ENCODE assay signal across 18 cellular contexts in genomic region chr5:135566422-135567416, GRCh38. TPM values are rescaled to one million over a fixed set of nuclear protein-coding genes. Genes with fewer than 3 reads are reported as not detected.
DNase-seq lines count a peak whose midpoint lies in the region; ATAC-seq and TF ChIP-seq lines count a peak whose summit lies in the region.
"Had no signal": no experiment of that assay in that cellular context is flagged by ENCODE, and none has a peak within 500 bp of the region (broad histone marks: within the 10 kb centered on the region; RNA-seq: fewer than 3 reads in every experiment).

No MANE protein-coding gene starts in this region.

- H3K14ac ChIP-seq in IMR-90 (replicated peaks; ENCODE audit: low read depth, low read length), result no peak overlapping the region

- no peak overlapping the region for H2AK9ac ChIP-seq in IMR-90 (replicated peaks; ENCODE audit: low read depth, low read length, poor library complexity)

- H3K4ac ChIP-seq in IMR-90 (ENCODE audit: low read depth, low read length), result no peak overlapping the region

- H2AFZ ChIP-seq in IMR-90 (replicated peaks; ENCODE audit: low read length, poor library complexity), result peak overlapping the region; percentile 24
- H2AFZ ChIP-seq: hepatocyte had no signal

- H2BK5ac ChIP-seq in IMR-90 (ENCODE audit: low read depth, low read length, poor library complexity, severe bottlenecking), result no peak overlapping the region

- no peak overlapping the region for H3K23ac ChIP-seq in IMR-90 (ENCODE audit: low read depth, low read length)

- no peak overlapping the region for H2AK5ac ChIP-seq in IMR-90 (ENCODE audit: low read depth, low read length)

- in situ Hi-C loops in IMR-90 (cut with MboI; ENCODE audit: low sequenced_read_pairs), result loop anchor here (10.0 to 25.0 kb wide), 2 partner anchors 268 to 646 kb away; partner anchors contain the start of gene SLC25A48

- no peak overlapping the region for H2BK20ac ChIP-seq in IMR-90 (ENCODE audit: low read depth, low read length)

- H3K4me2 ChIP-seq in IMR-90 (ENCODE audit: low read depth, low read length), result no peak overlapping the region
- H3K4me2 ChIP-seq: hepatocyte had no signal

- no peaks in the 10 kb centered on the region for H3K9me1 ChIP-seq in IMR-90 (ENCODE audit: insufficient read depth, low read length)

- H3K4me3 ChIP-seq in IMR-90 (ENCODE audit: insufficient read depth, low read depth, low read length) (no peak overlapping the region), WERI-Rb-1 (ENCODE audit: low read depth, low read length) (no peak overlapping the region), aorta (ENCODE audit: low read length in 2 of 2) (no peak overlapping the region)
- H3K4me3 ChIP-seq: hepatocyte, uterus had no signal

- ATAC-seq in IMR-90 (ENCODE audit: low read depth) (no peak), HG02642 (IDR thresholded peaks at IDR 0.05; ENCODE audit: poor library complexity, unreplicated experiment) (no peak), aorta (ENCODE audit: low FRiP score) (no peak)

- H2BK120ac ChIP-seq in IMR-90 (ENCODE audit: low read depth, low read length), result no peak overlapping the region

- H3K4me1 ChIP-seq in IMR-90 (ENCODE audit: control insufficient read depth, insufficient read depth, low read length) (no peaks in the 10 kb centered on the region), aorta (ENCODE audit: control insufficient read depth in 1 of 2, insufficient read depth in 2 of 2, low read length in 2 of 2) (no peaks in the 10 kb centered on the region)
- H3K4me1 ChIP-seq: uterus had no signal

- H3K4me1 Mint-ChIP-seq in CD14-positive monocyte (peaks cover 2% of the 10 kb centered on the region), nephron (peaks cover 64% of the 10 kb centered on the region)

- no TSS peak for BruUV-seq in IMR-90 (replicated peaks; lab: Mats Ljungman, UMichigan)

- dilution Hi-C loops in IMR-90 (cut with HindIII; ENCODE audit: low sequenced_read_pairs, unreplicated experiment), result loop anchor here (25.0 kb wide), 1 partner anchor 104 kb away; the partner anchor contains the start of gene TIFAB

- no peaks in the 10 kb centered on the region for H3K79me1 ChIP-seq in IMR-90 (ENCODE audit: low read depth in 1 of 2, low read length in 2 of 2)

- no peak overlapping the region for H4K5ac ChIP-seq in IMR-90 (ENCODE audit: low read depth, low read length)

- no peak overlapping the region for H3K27ac Mint-ChIP-seq in CD14-positive monocyte
- peak overlapping the region; percentile 34 to 81 (median 47) for H3K27ac Mint-ChIP-seq in nephron
- H3K27ac Mint-ChIP-seq: activated CD4-positive, alpha-beta T cell treated with anti-CD3 and anti-CD28 coated beads, Interleukin-2, amount 10 ng/mL, durations not matched to agents 7 days and 5 days; CD4-positive, alpha-beta memory T cell; dendritic cell treated with granulocyte-macrophage colony-stimulating factor and Interleukin-4, amounts not matched to agents 40 ng/mL and 50 ng/mL, for 4 days; natural killer cell; progenitor cell of endocrine pancreas; T-cell had no signal

- H3K9me3 Mint-ChIP-seq in CD14-positive monocyte, result no peaks in the 10 kb centered on the region
- no peaks in the 10 kb centered on the region for H3K9me3 Mint-ChIP-seq in nephron
- H3K9me3 Mint-ChIP-seq: activated CD4-positive, alpha-beta T cell treated with anti-CD3 and anti-CD28 coated beads, Interleukin-2, amount 10 ng/mL, durations not matched to agents 7 days and 5 days; CD4-positive, alpha-beta memory T cell; dendritic cell treated with granulocyte-macrophage colony-stimulating factor and Interleukin-4, amounts not matched to agents 40 ng/mL and 50 ng/mL, for 4 days; natural killer cell; T-cell had no signal

- DNase-seq in CD14-positive monocyte (ENCODE audit: low spot score) (no peak), IMR-90 (no peak), WERI-Rb-1 (peak; percentile 34), amniotic stem cell (lab: John Stamatoyannopoulos, UW) (no peak), aorta (no peak), NCI-H226 (no peak)

- H4K91ac ChIP-seq in IMR-90 (ENCODE audit: insufficient read depth, low read depth, low read length), result no peak overlapping the region

- no peak for TF ChIP-seq POLR2A in IMR-90 (IDR thresholded peaks at IDR 0.05; ENCODE audit: low read depth, low read length)

- H4K20me1 ChIP-seq in IMR-90 (ENCODE audit: insufficient read depth, low read length), result no peaks in the 10 kb centered on the region

- H3K9me3 ChIP-seq in IMR-90 (ENCODE audit: control insufficient read depth, insufficient read depth, low read length) (no peaks in the 10 kb centered on the region), WERI-Rb-1 (ENCODE audit: severe bottlenecking) (no peaks in the 10 kb centered on the region), aorta (ENCODE audit: control insufficient read depth, low read length) (no peaks in the 10 kb centered on the region)
- H3K9me3 ChIP-seq: uterus had no signal

- CTCF ChIA-PET in IMR-90 (lab: Yijun Ruan, JAX), result interaction anchor here (0.7 to 5.4 kb wide), 17 partner anchors 10 to 309 kb away, joined by 3 to 56 read pairs (median 5); partner anchors contain the start of gene SLC25A48

- intact Hi-C loops in CD14-positive monocyte (cut with micrococcal nuclease) (loop anchor here in 1 of 2 donors (5.0 kb wide), 1 partner anchor 99 kb away; no protein-coding TSS in a partner anchor), IMR-90 (cut with micrococcal nuclease) (loop anchor here (10.0 kb wide), 1 partner anchor 648 kb away; no protein-coding TSS in a partner anchor), aorta (cut with DNase I) (loop anchor here (10.0 kb wide), 2 partner anchors 268 to 648 kb away; partner anchors contain the start of gene SLC25A48 (in 1 of the 2))

- no peak overlapping the region for H3K9ac ChIP-seq in IMR-90 (ENCODE audit: low read depth, low read length)

- H3K36me3 ChIP-seq in IMR-90 (ENCODE audit: control insufficient read depth, insufficient read depth, low read length), result no peaks in the 10 kb centered on the region
- H3K36me3 ChIP-seq in WERI-Rb-1, result no peaks in the 10 kb centered on the region
- no peaks in the 10 kb centered on the region for H3K36me3 ChIP-seq in aorta (ENCODE audit: control insufficient read depth in 1 of 2, insufficient read depth in 2 of 2, low read length in 1 of 2)
- H3K36me3 ChIP-seq: uterus had no signal

- H3K27me3 Mint-ChIP-seq in CD14-positive monocyte (ENCODE audit: low read depth in 3 of 3) (peaks cover 16 to 26% (median 21%) of the 10 kb centered on the region in 3 donors), nephron (ENCODE audit: low read depth) (peaks cover 41% of the 10 kb centered on the region)

- H3K4me3 Mint-ChIP-seq in CD14-positive monocyte, result no peak overlapping the region
- no peak overlapping the region for H3K4me3 Mint-ChIP-seq in nephron
- H3K4me3 Mint-ChIP-seq: activated CD4-positive, alpha-beta T cell treated with anti-CD3 and anti-CD28 coated beads, Interleukin-2, amount 10 ng/mL, durations not matched to agents 7 days and 5 days; dendritic cell treated with granulocyte-macrophage colony-stimulating factor and Interleukin-4, amounts not matched to agents 40 ng/mL and 50 ng/mL, for 4 days; natural killer cell; T-cell had no signal

- H3K36me3 Mint-ChIP-seq in CD14-positive monocyte, result no peaks in the 10 kb centered on the region
- no peaks in the 10 kb centered on the region for H3K36me3 Mint-ChIP-seq in nephron (ENCODE audit: low read depth)
- H3K36me3 Mint-ChIP-seq: CD4-positive, alpha-beta memory T cell; natural killer cell; T-cell had no signal

- no peak overlapping the region for H3K56ac ChIP-seq in IMR-90 (ENCODE audit: extremely low read depth, insufficient read depth, low read length)

- 88% methylated on average over 6 of the region's 16 CpGs; no CpG with 5 or more reads in 1 of the 2 experiments for WGBS in IMR-90 (ENCODE audit: extremely low coverage in 2 of 2, insufficient read length in 1 of 2), 2 experiments
- WGBS in aorta, 2 donors, result 85 to 87% methylated on average over 16 of the region's 16 CpGs

- no peak overlapping the region for H3K27ac ChIP-seq in IMR-90 (ENCODE audit: insufficient read depth, low read length)
- no peak overlapping the region for H3K27ac ChIP-seq in WERI-Rb-1
- no peak overlapping the region for H3K27ac ChIP-seq in aorta (ENCODE audit: low read depth in 1 of 2, low read length in 2 of 2)
- H3K27ac ChIP-seq: hepatocyte, uterus had no signal

- no peak overlapping the region for H2BK15ac ChIP-seq in IMR-90 (ENCODE audit: low read depth, low read length)

- POLR2A ChIA-PET in IMR-90 (lab: Charles Lee; ENCODE audit: unreplicated experiment), result interaction anchor here (0.6 kb wide), 1 partner anchor 15 kb away, joined by 3 read pairs; no protein-coding TSS in a partner anchor

- TF ChIP-seq RAD21 in IMR-90 (IDR thresholded peaks at IDR 0.05; ENCODE audit: low read length), result no peak

- peaks cover 20% of the 10 kb centered on the region for H3K27me3 ChIP-seq in IMR-90 (ENCODE audit: control insufficient read depth, insufficient read depth, low read length)
- H3K27me3 ChIP-seq in WERI-Rb-1 (ENCODE audit: insufficient read depth, low read depth, severe bottlenecking), result no peaks in the 10 kb centered on the region
- H3K27me3 ChIP-seq in aorta (ENCODE audit: control insufficient read depth in 1 of 2, insufficient read depth in 2 of 2, low read length in 1 of 2), result no peaks in the 10 kb centered on the region
- H3K27me3 ChIP-seq: hepatocyte, uterus had no signal

- no peak overlapping the region for H3K18ac ChIP-seq in IMR-90 (ENCODE audit: low read depth, low read length)

- no peak overlapping the region for H4K8ac ChIP-seq in IMR-90 (ENCODE audit: low read depth in 2 of 2, low read length in 2 of 2)

- TF ChIP-seq CTCF in CD14-positive monocyte (IDR thresholded peaks at IDR 0.05) (peak; percentile 69), IMR-90 (conservative IDR thresholded peaks at IDR 0.05; ENCODE audit: low read depth, low read length) (no peak), WERI-Rb-1 (IDR thresholded peaks at IDR 0.05; ENCODE audit: low read depth, low read length) (no peak), nephron (IDR thresholded peaks at IDR 0.05; ENCODE audit: unreplicated experiment in 3 of 3) (peak in 1 of 3 experiments; percentile 3)

RNA-seq across cellular contexts. Expression of gene CXCL14, which starts 12.1 kb away (rescaled TPM):
- under 1 TPM in 1 of 2 donors, not detected in 1; 0.12 TPM for polyA plus RNA-seq in CD14-positive monocyte
- total RNA-seq in IMR-90 (2012; rRNA removed), result under 0.01 TPM in 1 of 2 replicates, not detected in the other
- not detected in 2 replicates for polyA plus RNA-seq in IMR-90 (2012; rRNA removed)
- polyA plus RNA-seq in IMR-90 (2012; cell fraction: cytosol; rRNA removed), result 0.04 and 0.07 TPM in 2 replicates
- polyA plus RNA-seq in IMR-90 (2012; cell fraction: nucleus; rRNA removed; ENCODE audit: low replicate concordance), result not detected in 2 replicates
- total RNA-seq in aorta, result 100 to 1,000 TPM in 1 of 2 donors, 10 to 100 TPM in 1; 97.1 to 219 TPM
- polyA plus RNA-seq in aorta, result 1 to 10 TPM in 1 of 2 donors, under 1 TPM in 1; 0.74 to 1.6 TPM
- total RNA-seq: activated CD4-positive, alpha-beta T cell treated with anti-CD3 and anti-CD28 coated beads, Interleukin-2, amount 10 ng/mL, durations not matched to agents 7 days and 5 days; CD4-positive, alpha-beta memory T cell; MCF 10A; natural killer cell; T-cell had no signal
- polyA plus RNA-seq: CD4-positive, alpha-beta memory T cell had no signal

RNA-seq across cellular contexts. Expression of gene NEUROG1, which starts 31.0 kb away (rescaled TPM):
- polyA plus RNA-seq in CD14-positive monocyte, result not detected
- not detected in 2 replicates for total RNA-seq in IMR-90 (2012; rRNA removed)
- not detected in 2 replicates for polyA plus RNA-seq in IMR-90 (2012; rRNA removed)
- polyA plus RNA-seq in IMR-90 (2012; cell fraction: cytosol; rRNA removed), result not detected in 2 replicates
- polyA plus RNA-seq in IMR-90 (2012; cell fraction: nucleus; rRNA removed; ENCODE audit: low replicate concordance), result not detected in 2 replicates
- total RNA-seq in aorta, result not detected
- polyA plus RNA-seq in aorta, result not detected
- total RNA-seq: activated CD4-positive, alpha-beta T cell treated with anti-CD3 and anti-CD28 coated beads, Interleukin-2, amount 10 ng/mL, durations not matched to agents 7 days and 5 days; CD4-positive, alpha-beta memory T cell; hepatocyte; MCF 10A; natural killer cell; progenitor cell of endocrine pancreas; subcutaneous adipose tissue; T-cell; uterus had no signal
- polyA plus RNA-seq: CD4-positive, alpha-beta memory T cell; hepatocyte had no signal

Comparison
In these comparisons a context has a peak if more than half of its experiments do, and no peak if none do; other contexts are left out.
1. H3K27ac Mint-ChIP-seq: peak in nephron (3 of 3); none in CD14-positive monocyte (0 of 7).